Comparison of ENCODE assay signal across 18 cellular contexts in genomic region chr13:46544208-46544607, GRCh38. TPM values are rescaled to one million over a fixed set of nuclear protein-coding genes. Genes with fewer than 3 reads are reported as not detected.
DNase-seq lines count a peak whose midpoint lies in the region; ATAC-seq and TF ChIP-seq lines count a peak whose summit lies in the region.
"Had no signal": no experiment of that assay in that cellular context is flagged by ENCODE, and none has a peak within 500 bp of the region (broad histone marks: within the 10 kb centered on the region; RNA-seq: fewer than 3 reads in every experiment).

No MANE protein-coding gene starts in this region.

- H3K36me3 Mint-ChIP-seq in natural killer cell treated with Interleukin-12 subunit alpha and Interleukin-12 subunit beta and Interleukin-15 and Interleukin-18, amount 100 ng/mL, for 72 hours = no peaks in the 10 kb centered on the region
- no peaks in the 10 kb centered on the region for H3K36me3 Mint-ChIP-seq in natural killer cell
- H3K36me3 Mint-ChIP-seq: CD8-positive, alpha-beta memory T cell had no signal

- H3K27ac Mint-ChIP-seq in natural killer cell treated with Interleukin-12 subunit alpha and Interleukin-12 subunit beta and Interleukin-15 and Interleukin-18, amount 100 ng/mL, for 72 hours = no peak overlapping the region
- no peak overlapping the region for H3K27ac Mint-ChIP-seq in natural killer cell

- no peaks in the 10 kb centered on the region for H3K9me3 Mint-ChIP-seq in natural killer cell treated with Interleukin-12 subunit alpha and Interleukin-12 subunit beta and Interleukin-15 and Interleukin-18, amount 100 ng/mL, for 72 hours
- no peaks in the 10 kb centered on the region for H3K9me3 Mint-ChIP-seq in natural killer cell
- H3K9me3 Mint-ChIP-seq: CD8-positive, alpha-beta memory T cell had no signal

- peaks cover 4 to 6% of the 10 kb centered on the region in 2 donors for H3K27me3 Mint-ChIP-seq in natural killer cell treated with Interleukin-12 subunit alpha and Interleukin-12 subunit beta and Interleukin-15 and Interleukin-18, amount 100 ng/mL, for 72 hours
- peaks cover 8 to 16% of the 10 kb centered on the region in 2 donors for H3K27me3 Mint-ChIP-seq in natural killer cell (ENCODE audit: low read depth in 2 of 2)

- H3K4me3 Mint-ChIP-seq in natural killer cell treated with Interleukin-12 subunit alpha and Interleukin-12 subunit beta and Interleukin-15 and Interleukin-18, amount 100 ng/mL, for 72 hours = no peak overlapping the region
- H3K4me3 Mint-ChIP-seq in natural killer cell = no peak overlapping the region

- H3K4me1 Mint-ChIP-seq in natural killer cell treated with Interleukin-12 subunit alpha and Interleukin-12 subunit beta and Interleukin-15 and Interleukin-18, amount 100 ng/mL, for 72 hours (ENCODE audit: low read depth in 2 of 2) = peaks cover 7 to 10% of the 10 kb centered on the region in 2 donors
- no peaks in the 10 kb centered on the region for H3K4me1 Mint-ChIP-seq in natural killer cell

- no peak for DNase-seq in natural killer cell treated with Interleukin-12 subunit alpha and Interleukin-12 subunit beta and Interleukin-15 and Interleukin-18, amount 100 ng/mL, for 72 hours (ENCODE audit: low spot score)
- DNase-seq in natural killer cell = no peak
- DNase-seq in NCI-H2171 treated with DMSO at 0.1 percent for 48 hours (lab: John Stamatoyannopoulos, UW) = no peak
- DNase-seq in NCI-H187 (lab: John Stamatoyannopoulos, UW) = no peak
- DNase-seq in cerebellar nuclear complex (lab: John Stamatoyannopoulos, UW) = no peak
- DNase-seq in activated CD4-positive, alpha-beta T cell treated with anti-CD3 and anti-CD28 coated beads for 1 hour = no peak
- DNase-seq: activated CD8-positive, alpha-beta memory T cell treated with anti-CD3 and anti-CD28 coated beads for 24 hours; activated naive CD4-positive, alpha-beta T cell treated with anti-CD3 and anti-CD28 coated beads, Interleukin-2, amount 50 U/mL, for 16 hours; CD8-positive, alpha-beta memory T cell; head of caudate nucleus; mucosa of descending colon; NCI-H226; posterior cingulate gyrus; stimulated activated CD4-positive, alpha-beta T cell treated with anti-CD3 and anti-CD28 coated beads, Interleukin-12 subunit alpha, Interleukin-12 subunit beta, amount 100 ng/mL, for 4 hours; trophoblast cell had no signal

- no peak for TF ChIP-seq CTCF in natural killer cell (IDR thresholded peaks at IDR 0.05)

- intact Hi-C loops in natural killer cell (cut with micrococcal nuclease) = no loop called here

- peak; percentile 66 to 83 for ATAC-seq in natural killer cell treated with Interleukin-12 subunit alpha and Interleukin-12 subunit beta and Interleukin-15 and Interleukin-18, amount 100 ng/mL, for 72 hours
- ATAC-seq in natural killer cell (no peak), HG02588 (IDR thresholded peaks at IDR 0.05; ENCODE audit: unreplicated experiment) (peak; percentile 86), HG03175 (IDR thresholded peaks at IDR 0.05; ENCODE audit: unreplicated experiment) (peak; percentile 66)
- ATAC-seq: HCT116, mucosa of descending colon had no signal

RNA-seq across cellular contexts. Expression of gene LRCH1, which starts 8.8 kb away (rescaled TPM):
- total RNA-seq in natural killer cell treated with Interleukin-12 subunit alpha and Interleukin-12 subunit beta and Interleukin-15 and Interleukin-18, amount 100 ng/mL, for 72 hours = 10 to 100 TPM; 24.9 to 26.0 TPM
- 10 to 100 TPM; 23.7 to 32.2 (median 29.6) TPM for total RNA-seq in natural killer cell

Comparison
In these comparisons a context has a peak if more than half of its experiments do, and no peak if none do; other contexts are left out.
1. ATAC-seq: peak in natural killer cell treated with Interleukin-12 subunit alpha and Interleukin-12 subunit beta and Interleukin-15 and Interleukin-18, amount 100 ng/mL, for 72 hours (2 of 2), HG02588 (single experiment) and HG03175 (single experiment); none in natural killer cell (0 of 3).